In genomic region chr6:7910654-7911344, GRCh38 we compare ENCODE assay signal across 1 cellular context.
A peak's percentile ranks its signal among the peaks of the same experiment; 100 is the strongest.
TF ChIP-seq lines count a peak whose summit lies in the region.

Gene TXNDC5, minus strand, starts transcription at chr6:7910788. Its CDS starts 12 bp downstream, at chr6:7910776.

TF ChIP-seq in K562, 482 proteins besides CTCF, POLR2A, EP300 and RAD21 (continued from another document and continues in another):
- TF ChIP-seq ZNF75A (CRISPR knock-in tag; IDR thresholded peaks at IDR 0.05) = no peak
- no peak for TF ChIP-seq KLF13 (tag; IDR thresholded peaks at IDR 0.05; ENCODE audit: borderline replicate concordance, low read depth)
- TF ChIP-seq, protein P1, sequence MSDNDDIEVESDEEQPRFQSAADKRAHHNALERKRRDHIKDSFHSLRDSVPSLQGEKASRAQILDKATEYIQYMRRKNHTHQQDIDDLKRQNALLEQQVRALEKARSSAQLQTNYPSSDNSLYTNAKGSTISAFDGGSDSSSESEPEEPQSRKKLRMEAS (CRISPR knock-in tag; IDR thresholded peaks at IDR 0.05) = no peak
- TF ChIP-seq U2AF1 (optimal IDR thresholded peaks at IDR 0.05; ENCODE audit: low read depth, low read length) = no peak
- peak in 1 of 2 experiments; percentile 43; a peak in 1 of 4 replicates for TF ChIP-seq SIN3A (IDR thresholded peaks at IDR 0.05; ENCODE audit: borderline replicate concordance in 2 of 2, control insufficient read depth in 1 of 2, low read depth in 2 of 2, low read length in 2 of 2)
- no peak for TF ChIP-seq SNRNP70 (optimal IDR thresholded peaks at IDR 0.05; ENCODE audit: low read depth, low read length)
- TF ChIP-seq, protein P2, sequence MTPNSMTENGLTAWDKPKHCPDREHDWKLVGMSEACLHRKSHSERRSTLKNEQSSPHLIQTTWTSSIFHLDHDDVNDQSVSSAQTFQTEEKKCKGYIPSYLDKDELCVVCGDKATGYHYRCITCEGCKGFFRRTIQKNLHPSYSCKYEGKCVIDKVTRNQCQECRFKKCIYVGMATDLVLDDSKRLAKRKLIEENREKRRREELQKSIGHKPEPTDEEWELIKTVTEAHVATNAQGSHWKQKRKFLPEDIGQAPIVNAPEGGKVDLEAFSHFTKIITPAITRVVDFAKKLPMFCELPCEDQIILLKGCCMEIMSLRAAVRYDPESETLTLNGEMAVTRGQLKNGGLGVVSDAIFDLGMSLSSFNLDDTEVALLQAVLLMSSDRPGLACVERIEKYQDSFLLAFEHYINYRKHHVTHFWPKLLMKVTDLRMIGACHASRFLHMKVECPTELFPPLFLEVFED (CRISPR knock-in tag; conservative IDR thresholded peaks at IDR 0.05) = no peak
- TF ChIP-seq ZNF76 (CRISPR knock-in tag; IDR thresholded peaks at IDR 0.05; ENCODE audit: borderline replicate concordance) = no peak
- TF ChIP-seq XRCC5 (IDR thresholded peaks at IDR 0.05; ENCODE audit: low read depth, low read length) = no peak
- no peak for TF ChIP-seq ZFP1 (CRISPR knock-in tag; IDR thresholded peaks at IDR 0.05)
- no peak for TF ChIP-seq HIVEP1 (CRISPR knock-in tag; IDR thresholded peaks at IDR 0.05)
- TF ChIP-seq SRSF3 (IDR thresholded peaks at IDR 0.05; ENCODE audit: insufficient read depth, low read length) = no peak
- TF ChIP-seq ZKSCAN3 (CRISPR knock-in tag; IDR thresholded peaks at IDR 0.05) = no peak
- TF ChIP-seq, protein P3, sequence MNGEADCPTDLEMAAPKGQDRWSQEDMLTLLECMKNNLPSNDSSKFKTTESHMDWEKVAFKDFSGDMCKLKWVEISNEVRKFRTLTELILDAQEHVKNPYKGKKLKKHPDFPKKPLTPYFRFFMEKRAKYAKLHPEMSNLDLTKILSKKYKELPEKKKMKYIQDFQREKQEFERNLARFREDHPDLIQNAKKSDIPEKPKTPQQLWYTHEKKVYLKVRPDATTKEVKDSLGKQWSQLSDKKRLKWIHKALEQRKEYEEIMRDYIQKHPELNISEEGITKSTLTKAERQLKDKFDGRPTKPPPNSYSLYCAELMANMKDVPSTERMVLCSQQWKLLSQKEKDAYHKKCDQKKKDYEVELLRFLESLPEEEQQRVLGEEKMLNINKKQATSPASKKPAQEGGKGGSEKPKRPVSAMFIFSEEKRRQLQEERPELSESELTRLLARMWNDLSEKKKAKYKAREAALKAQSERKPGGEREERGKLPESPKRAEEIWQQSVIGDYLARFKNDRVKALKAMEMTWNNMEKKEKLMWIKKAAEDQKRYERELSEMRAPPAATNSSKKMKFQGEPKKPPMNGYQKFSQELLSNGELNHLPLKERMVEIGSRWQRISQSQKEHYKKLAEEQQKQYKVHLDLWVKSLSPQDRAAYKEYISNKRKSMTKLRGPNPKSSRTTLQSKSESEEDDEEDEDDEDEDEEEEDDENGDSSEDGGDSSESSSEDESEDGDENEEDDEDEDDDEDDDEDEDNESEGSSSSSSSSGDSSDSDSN (IDR thresholded peaks at IDR 0.05; ENCODE audit: borderline replicate concordance in 1 of 2, low read depth in 2 of 2, low read length in 2 of 2) = 0 out of 4 replicates have a peak, but pooled peaks have one; percentile 49 to 55
- peak; percentile 27 for TF ChIP-seq PHF20 (IDR thresholded peaks at IDR 0.05; ENCODE audit: partially characterized antibody)
- TF ChIP-seq BRD9 (IDR thresholded peaks at IDR 0.05; ENCODE audit: low read depth, partially characterized antibody) = no peak
- no peak for TF ChIP-seq ZNF121 (CRISPR knock-in tag; conservative IDR thresholded peaks at IDR 0.05)
- no peak for TF ChIP-seq ARID3A (IDR thresholded peaks at IDR 0.05; ENCODE audit: borderline replicate concordance, low read depth, low read length)
- TF ChIP-seq ZNF639 (CRISPR knock-in tag; conservative IDR thresholded peaks at IDR 0.05 in 1 of 2, IDR thresholded peaks at IDR 0.05 in 1 of 2) = 0 out of 4 replicates have a peak, but pooled peaks of 1 of the 2 experiments have one; percentile 37
- TF ChIP-seq ATF1 (CRISPR knock-in tag; IDR thresholded peaks at IDR 0.05) = no peak
- TF ChIP-seq ATF1 (tag; IDR thresholded peaks at IDR 0.05) = no peak
- TF ChIP-seq CTBP1 (IDR thresholded peaks at IDR 0.05; ENCODE audit: borderline replicate concordance) = peak; percentile 28; the same call in 1 of the 2 replicates
- TF ChIP-seq ZNF668 (CRISPR knock-in tag; IDR thresholded peaks at IDR 0.05) = no peak
- TF ChIP-seq ZZZ3 (IDR thresholded peaks at IDR 0.05) = no peak
- no peak for TF ChIP-seq ELF1 (tag; IDR thresholded peaks at IDR 0.05)
- no peak for TF ChIP-seq CBX8 (IDR thresholded peaks at IDR 0.05; ENCODE audit: borderline replicate concordance, extremely low read depth, low read depth, low read length, poor library complexity, severe bottlenecking)
- TF ChIP-seq EZH2 (IDR thresholded peaks at IDR 0.05; ENCODE audit: borderline replicate concordance, low read depth, low read length) = no peak
- no peak for TF ChIP-seq ZNF583 (CRISPR knock-in tag; IDR thresholded peaks at IDR 0.05)
- TF ChIP-seq, protein P4, sequence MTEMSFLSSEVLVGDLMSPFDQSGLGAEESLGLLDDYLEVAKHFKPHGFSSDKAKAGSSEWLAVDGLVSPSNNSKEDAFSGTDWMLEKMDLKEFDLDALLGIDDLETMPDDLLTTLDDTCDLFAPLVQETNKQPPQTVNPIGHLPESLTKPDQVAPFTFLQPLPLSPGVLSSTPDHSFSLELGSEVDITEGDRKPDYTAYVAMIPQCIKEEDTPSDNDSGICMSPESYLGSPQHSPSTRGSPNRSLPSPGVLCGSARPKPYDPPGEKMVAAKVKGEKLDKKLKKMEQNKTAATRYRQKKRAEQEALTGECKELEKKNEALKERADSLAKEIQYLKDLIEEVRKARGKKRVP (CRISPR knock-in tag; IDR thresholded peaks at IDR 0.05) = no peak
- TF ChIP-seq ZBTB2 (IDR thresholded peaks at IDR 0.05) = no peak
- no peak for TF ChIP-seq DEAF1 (CRISPR knock-in tag; IDR thresholded peaks at IDR 0.05)
- no peak for TF ChIP-seq FIP1L1 (IDR thresholded peaks at IDR 0.05; ENCODE audit: low read depth, low read length, poor library complexity, severe bottlenecking)
- TF ChIP-seq, protein P5, sequence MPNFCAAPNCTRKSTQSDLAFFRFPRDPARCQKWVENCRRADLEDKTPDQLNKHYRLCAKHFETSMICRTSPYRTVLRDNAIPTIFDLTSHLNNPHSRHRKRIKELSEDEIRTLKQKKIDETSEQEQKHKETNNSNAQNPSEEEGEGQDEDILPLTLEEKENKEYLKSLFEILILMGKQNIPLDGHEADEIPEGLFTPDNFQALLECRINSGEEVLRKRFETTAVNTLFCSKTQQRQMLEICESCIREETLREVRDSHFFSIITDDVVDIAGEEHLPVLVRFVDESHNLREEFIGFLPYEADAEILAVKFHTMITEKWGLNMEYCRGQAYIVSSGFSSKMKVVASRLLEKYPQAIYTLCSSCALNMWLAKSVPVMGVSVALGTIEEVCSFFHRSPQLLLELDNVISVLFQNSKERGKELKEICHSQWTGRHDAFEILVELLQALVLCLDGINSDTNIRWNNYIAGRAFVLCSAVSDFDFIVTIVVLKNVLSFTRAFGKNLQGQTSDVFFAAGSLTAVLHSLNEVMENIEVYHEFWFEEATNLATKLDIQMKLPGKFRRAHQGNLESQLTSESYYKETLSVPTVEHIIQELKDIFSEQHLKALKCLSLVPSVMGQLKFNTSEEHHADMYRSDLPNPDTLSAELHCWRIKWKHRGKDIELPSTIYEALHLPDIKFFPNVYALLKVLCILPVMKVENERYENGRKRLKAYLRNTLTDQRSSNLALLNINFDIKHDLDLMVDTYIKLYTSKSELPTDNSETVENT (CRISPR knock-in tag; IDR thresholded peaks at IDR 0.05) = no peak
- TF ChIP-seq CHD2 (IDR thresholded peaks at IDR 0.05; ENCODE audit: low read depth, low read length) = peak; percentile 75
- peak; percentile 20 for TF ChIP-seq HNRNPLL (IDR thresholded peaks at IDR 0.05; ENCODE audit: low read depth, low read length, poor library complexity, severe bottlenecking)
- TF ChIP-seq E2F1 (CRISPR knock-in tag; IDR thresholded peaks at IDR 0.05) = no peak
- peak; percentile 66 for TF ChIP-seq VEZF1 (CRISPR knock-in tag; IDR thresholded peaks at IDR 0.05)
- TF ChIP-seq MYC (IDR thresholded peaks at IDR 0.05; ENCODE audit: low read depth, low read length) = no peak
- TF ChIP-seq MYC (CRISPR knock-in tag; IDR thresholded peaks at IDR 0.05; ENCODE audit: borderline replicate concordance, low read depth) = no peak
- TF ChIP-seq MBD2 (IDR thresholded peaks at IDR 0.05; ENCODE audit: borderline replicate concordance, low read depth) = 0 out of 2 replicates have a peak, but pooled peaks have one; percentile 26
- no peak for TF ChIP-seq SMAD1 (IDR thresholded peaks at IDR 0.05; ENCODE audit: low read depth, low read length, partially characterized antibody)
- TF ChIP-seq ILK (tag; IDR thresholded peaks at IDR 0.05; ENCODE audit: borderline replicate concordance, low read depth) = no peak
- TF ChIP-seq TAF1 (IDR thresholded peaks at IDR 0.05; ENCODE audit: control insufficient read depth, extremely low read depth, insufficient read depth, low read length, severe bottlenecking) = peak; percentile 65
- no peak for TF ChIP-seq KLF16 (IDR thresholded peaks at IDR 0.05)
- TF ChIP-seq NCOA6 (IDR thresholded peaks at IDR 0.05) = no peak
- TF ChIP-seq ZNF830 (CRISPR knock-in tag; IDR thresholded peaks at IDR 0.05) = no peak
- no peak for TF ChIP-seq POLR2B (IDR thresholded peaks at IDR 0.05; ENCODE audit: low read depth, partially characterized antibody)
- no peak for TF ChIP-seq GABPB2 (CRISPR knock-in tag; conservative IDR thresholded peaks at IDR 0.05)
- TF ChIP-seq SLC30A9 (CRISPR knock-in tag; IDR thresholded peaks at IDR 0.05) = no peak
- no peak for TF ChIP-seq ZKSCAN1 (IDR thresholded peaks at IDR 0.05; ENCODE audit: low read depth, low read length)
- 0 out of 2 replicates have a peak, but pooled peaks have one; percentile 23 for TF ChIP-seq ZNF316 (IDR thresholded peaks at IDR 0.05)
